ENCODE assay signal across 2 cellular contexts in genomic region chr1:145730900-145731299, GRCh38.
TF ChIP-seq lines count a peak whose summit lies in the region.

No MANE protein-coding gene starts in this region.

TF ChIP-seq in HCT116, 20 proteins besides CTCF, POLR2A, EP300 and RAD21:
- no peak for TF ChIP-seq ZNF274 (IDR thresholded peaks at IDR 0.05; ENCODE audit: low read depth, low read length)
- TF ChIP-seq SRF (IDR thresholded peaks at IDR 0.05; ENCODE audit: low read depth) = no peak
- no peak for TF ChIP-seq JUND (IDR thresholded peaks at IDR 0.05)
TF ChIP-seq in HCT116: peak in this region for 0.

TF ChIP-seq in HepG2, 621 proteins besides CTCF, POLR2A, EP300 and RAD21:
- TF ChIP-seq NFYB (CRISPR knock-in tag; IDR thresholded peaks at IDR 0.05) (no peak), ZNF367 (CRISPR knock-in tag; IDR thresholded peaks at IDR 0.05; ENCODE audit: borderline replicate concordance) (no peak), TERF1 (CRISPR knock-in tag; IDR thresholded peaks at IDR 0.05) (no peak), DMTF1 (CRISPR knock-in tag; IDR thresholded peaks at IDR 0.05) (no peak), ZNF280D (CRISPR knock-in tag; IDR thresholded peaks at IDR 0.05) (no peak), ZNF724P (CRISPR knock-in tag; IDR thresholded peaks at IDR 0.05; ENCODE audit: borderline replicate concordance) (no peak), NR2F6 (IDR thresholded peaks at IDR 0.05) (no peak), NR2F6 (CRISPR knock-in tag; IDR thresholded peaks at IDR 0.05) (no peak), ZSCAN12 (CRISPR knock-in tag; IDR thresholded peaks at IDR 0.05) (no peak), AGO1 (IDR thresholded peaks at IDR 0.05; ENCODE audit: low read depth, low read length, poor library complexity, severe bottlenecking) (no peak), ZNF280B (CRISPR knock-in tag; IDR thresholded peaks at IDR 0.05; ENCODE audit: borderline replicate concordance) (no peak), STAG1 (CRISPR knock-in tag; IDR thresholded peaks at IDR 0.05) (no peak), AFF4 (CRISPR knock-in tag; IDR thresholded peaks at IDR 0.05) (no peak)
